ENCODE assay signal across 1 cellular context in genomic region chr20:1185781-1186334, GRCh38.
TF ChIP-seq lines count a peak whose summit lies in the region.

No MANE protein-coding gene starts in this region.

TF ChIP-seq in HepG2, 621 proteins besides CTCF, POLR2A, EP300 and RAD21 (continues in another document):
- no peak for TF ChIP-seq POLR2AphosphoS2 (IDR thresholded peaks at IDR 0.05; ENCODE audit: low read depth, low read length)
- 0 out of 2 replicates have a peak, but pooled peaks have one; percentile 20 for TF ChIP-seq FIP1L1 (IDR thresholded peaks at IDR 0.05; ENCODE audit: borderline replicate concordance, insufficient read depth, low read depth, low read length)
- 0 out of 2 replicates have a peak, but pooled peaks have one; percentile 9 for TF ChIP-seq ZNF724P (CRISPR knock-in tag; IDR thresholded peaks at IDR 0.05; ENCODE audit: borderline replicate concordance)
- TF ChIP-seq PREB (CRISPR knock-in tag; IDR thresholded peaks at IDR 0.05) = no peak
- TF ChIP-seq SNAPC2 (CRISPR knock-in tag; IDR thresholded peaks at IDR 0.05) = no peak
- no peak for TF ChIP-seq JARID2 (CRISPR knock-in tag; IDR thresholded peaks at IDR 0.05; ENCODE audit: insufficient replicate concordance)
- TF ChIP-seq ZNF652 (CRISPR knock-in tag; IDR thresholded peaks at IDR 0.05; ENCODE audit: borderline replicate concordance, low read depth) = peak; percentile 75
- no peak for TF ChIP-seq FOSL1 (CRISPR knock-in tag; IDR thresholded peaks at IDR 0.05; ENCODE audit: borderline replicate concordance)
- TF ChIP-seq SMAD1 (CRISPR knock-in tag; IDR thresholded peaks at IDR 0.05; ENCODE audit: borderline replicate concordance, low read depth) = peak; percentile 81; the same call in 1 of the 2 replicates
- TF ChIP-seq ZSCAN31 (CRISPR knock-in tag; IDR thresholded peaks at IDR 0.05; ENCODE audit: low read depth) = 0 out of 2 replicates have a peak, but pooled peaks have one; percentile 46
- peak; percentile 34; the same call in 1 of the 2 replicates for TF ChIP-seq HMG20B (CRISPR knock-in tag; conservative IDR thresholded peaks at IDR 0.05)
- TF ChIP-seq ZSCAN25 (CRISPR knock-in tag; IDR thresholded peaks at IDR 0.05) = peak; percentile 90
- TF ChIP-seq FOXK2 (IDR thresholded peaks at IDR 0.05) = no peak
- TF ChIP-seq ZNF317 (CRISPR knock-in tag; IDR thresholded peaks at IDR 0.05) = peak; percentile 56; the same call in 1 of the 2 replicates
- TF ChIP-seq GZF1 (CRISPR knock-in tag; IDR thresholded peaks at IDR 0.05) = 0 out of 2 replicates have a peak, but pooled peaks have one; percentile 65
- 0 out of 2 replicates have a peak, but pooled peaks have one; percentile 23 for TF ChIP-seq ZNF691 (CRISPR knock-in tag; IDR thresholded peaks at IDR 0.05; ENCODE audit: borderline replicate concordance, low read depth)
- TF ChIP-seq MAX (IDR thresholded peaks at IDR 0.05) = peak; percentile 6; the same call in 1 of the 2 replicates
- peak in 1 of 2 experiments; percentile 37; a peak in 1 of 4 replicates for TF ChIP-seq NR2F1 (CRISPR knock-in tag; IDR thresholded peaks at IDR 0.05)
- TF ChIP-seq HDAC6 (IDR thresholded peaks at IDR 0.05; ENCODE audit: low read depth, low read length) = no peak
- TF ChIP-seq ZNF44 (CRISPR knock-in tag; IDR thresholded peaks at IDR 0.05) = peak; percentile 63; the same call in 1 of the 2 replicates
- 0 out of 2 replicates have a peak, but pooled peaks have one; percentile 19 for TF ChIP-seq RNF2 (conservative IDR thresholded peaks at IDR 0.05; ENCODE audit: low read depth)
- peak; percentile 74; the same call in 1 of the 2 replicates for TF ChIP-seq HNF1B (CRISPR knock-in tag; IDR thresholded peaks at IDR 0.05)
- peak; percentile 81 for TF ChIP-seq ZNF501 (CRISPR knock-in tag; IDR thresholded peaks at IDR 0.05)
- no peak for TF ChIP-seq PITX1 (CRISPR knock-in tag; IDR thresholded peaks at IDR 0.05)
- TF ChIP-seq GRHL1 (CRISPR knock-in tag; conservative IDR thresholded peaks at IDR 0.05) = no peak
- TF ChIP-seq ZNF550 (CRISPR knock-in tag; IDR thresholded peaks at IDR 0.05; ENCODE audit: borderline replicate concordance) = no peak
- no peak for TF ChIP-seq PCBP2 (optimal IDR thresholded peaks at IDR 0.05; ENCODE audit: low read depth, low read length, poor library complexity, severe bottlenecking)
- 0 out of 2 replicates have a peak, but pooled peaks have one; percentile 82 for TF ChIP-seq ZBTB4 (CRISPR knock-in tag; IDR thresholded peaks at IDR 0.05; ENCODE audit: borderline replicate concordance)
- TF ChIP-seq ZNF263 (CRISPR knock-in tag; IDR thresholded peaks at IDR 0.05) = 0 out of 2 replicates have a peak, but pooled peaks have one; percentile 36
- TF ChIP-seq ZFP36L1 (CRISPR knock-in tag; IDR thresholded peaks at IDR 0.05) = peak; percentile 21; the same call in 1 of the 2 replicates
- peak; percentile 65; the same call in 1 of the 2 replicates for TF ChIP-seq ZNF547 (CRISPR knock-in tag; IDR thresholded peaks at IDR 0.05)
- peak; percentile 68; the same call in 1 of the 2 replicates for TF ChIP-seq ZNF567 (CRISPR knock-in tag; IDR thresholded peaks at IDR 0.05; ENCODE audit: borderline replicate concordance)
- TF ChIP-seq ZNF362 (CRISPR knock-in tag; IDR thresholded peaks at IDR 0.05; ENCODE audit: borderline replicate concordance) = peak; percentile 90
- TF ChIP-seq NFE2L1 (CRISPR knock-in tag; IDR thresholded peaks at IDR 0.05; ENCODE audit: borderline replicate concordance) = peak; percentile 61; the same call in 1 of the 2 replicates
- peak; percentile 93; the same call in 1 of the 2 replicates for TF ChIP-seq SMAD9 (CRISPR knock-in tag; IDR thresholded peaks at IDR 0.05)
- TF ChIP-seq MIER3 (CRISPR knock-in tag; IDR thresholded peaks at IDR 0.05; ENCODE audit: borderline replicate concordance) = peak; percentile 47; the same call in 1 of the 2 replicates
- TF ChIP-seq MTA3 (CRISPR knock-in tag; IDR thresholded peaks at IDR 0.05) = no peak
- 0 out of 2 replicates have a peak, but pooled peaks have one; percentile 58 for TF ChIP-seq SNAI1 (CRISPR knock-in tag; IDR thresholded peaks at IDR 0.05; ENCODE audit: borderline replicate concordance)
- TF ChIP-seq NFIC (IDR thresholded peaks at IDR 0.05; ENCODE audit: low read length) = no peak
- TF ChIP-seq MAFG (CRISPR knock-in tag; IDR thresholded peaks at IDR 0.05) = no peak
- peak; percentile 24; the same call in 1 of the 2 replicates for TF ChIP-seq ISL2 (CRISPR knock-in tag; IDR thresholded peaks at IDR 0.05)
- peak; percentile 68 for TF ChIP-seq KDM5B (CRISPR knock-in tag; IDR thresholded peaks at IDR 0.05; ENCODE audit: borderline replicate concordance)
- TF ChIP-seq ZNF777 (CRISPR knock-in tag; IDR thresholded peaks at IDR 0.05) = peak; percentile 0; the same call in 1 of the 2 replicates
- TF ChIP-seq ZNF17 (CRISPR knock-in tag; IDR thresholded peaks at IDR 0.05) = no peak
- TF ChIP-seq TIGD3 (CRISPR knock-in tag; IDR thresholded peaks at IDR 0.05; ENCODE audit: borderline replicate concordance) = no peak
- 0 out of 2 replicates have a peak, but pooled peaks have one; percentile 53 for TF ChIP-seq ZNF788 (CRISPR knock-in tag; IDR thresholded peaks at IDR 0.05; ENCODE audit: borderline replicate concordance)
- TF ChIP-seq ATRX (CRISPR knock-in tag; IDR thresholded peaks at IDR 0.05; ENCODE audit: borderline replicate concordance) = no peak
- TF ChIP-seq ZNF281 (CRISPR knock-in tag; IDR thresholded peaks at IDR 0.05; ENCODE audit: borderline replicate concordance) = peak; percentile 80; the same call in 1 of the 2 replicates
- TF ChIP-seq ZBTB7B (CRISPR knock-in tag; IDR thresholded peaks at IDR 0.05) = no peak
- 0 out of 2 replicates have a peak, but pooled peaks have one; percentile 32 for TF ChIP-seq ZNF552 (CRISPR knock-in tag; IDR thresholded peaks at IDR 0.05; ENCODE audit: borderline replicate concordance)
- TF ChIP-seq HNRNPK (IDR thresholded peaks at IDR 0.05; ENCODE audit: low read depth, low read length, poor library complexity, severe bottlenecking) = no peak
- peak; percentile 25; the same call in 1 of the 2 replicates for TF ChIP-seq HNF4A (CRISPR knock-in tag; IDR thresholded peaks at IDR 0.05)
- peak; percentile 98 for TF ChIP-seq ZSCAN22 (CRISPR knock-in tag; IDR thresholded peaks at IDR 0.05)
- TF ChIP-seq NBN (conservative IDR thresholded peaks at IDR 0.05) = no peak
- TF ChIP-seq PHF21A (CRISPR knock-in tag; IDR thresholded peaks at IDR 0.05) = no peak
- peak; percentile 86 for TF ChIP-seq ZNF225 (CRISPR knock-in tag; IDR thresholded peaks at IDR 0.05)
